In genomic region chr19:10543059-10543419, GRCh38 we compare ENCODE assay signal across 8 cellular contexts. TPM values are rescaled to one million over a fixed set of nuclear protein-coding genes. Genes with fewer than 3 reads are reported as not detected.
DNase-seq lines count a peak whose midpoint lies in the region; ATAC-seq and TF ChIP-seq lines count a peak whose summit lies in the region.

No MANE protein-coding gene starts in this region.

- H3K4me1 ChIP-seq in BLaER1 treated with 17β-estradiol and CSF1 and Interleukin-3, amounts not matched to agents 10 nM and 100 nM: peaks cover 13 to 55% (median 41%) of the 10 kb centered on the region in 10 experiments
- peaks cover 19% of the 10 kb centered on the region for H3K4me1 ChIP-seq in Karpas-422 (ENCODE audit: low read length)

- H2AFZ ChIP-seq in Karpas-422 (ENCODE audit: low read length): no peak overlapping the region

- peaks cover 15% of the 10 kb centered on the region for H3K4me1 Mint-ChIP-seq in chondrocyte (ENCODE audit: low read depth)
- H3K4me1 Mint-ChIP-seq in nephron progenitor cell: peaks cover 5% of the 10 kb centered on the region

- H3K4me3 ChIP-seq in BLaER1 treated with 17β-estradiol and CSF1 and Interleukin-3, amounts not matched to agents 10 nM and 100 nM: peak overlapping the region; percentile 82 to 100 (median 97)
- peak overlapping the region; percentile 83; the same call in 1 of the 2 replicates for H3K4me3 ChIP-seq in Karpas-422 (ENCODE audit: low read length)

- H3K27ac ChIP-seq in BLaER1 treated with 17β-estradiol and CSF1 and Interleukin-3, amounts not matched to agents 10 nM and 100 nM: peak overlapping the region in 6 of 11 experiments; percentile 49 to 99 (median 97); a peak in 8 of 22 replicates
- H3K27ac ChIP-seq in Karpas-422 (ENCODE audit: low read length): no peak overlapping the region

- H3K9ac ChIP-seq in BLaER1 treated with 17β-estradiol and CSF1 and Interleukin-3, amounts not matched to agents 10 nM and 100 nM: peak overlapping the region in 10 of 11 experiments; percentile 95 to 99 (median 99); a peak in 17 of 22 replicates
- H3K9ac ChIP-seq in Karpas-422 (ENCODE audit: low read length): peak overlapping the region; percentile 87; the same call in 1 of the 2 replicates

- DNase-seq in Karpas-422: no peak
- no peak for DNase-seq in chondrocyte (ENCODE audit: low spot score)
- DNase-seq in nephron progenitor cell: no peak
- no peak for DNase-seq in pons (ENCODE audit: low spot score)

- H3K4me2 ChIP-seq in BLaER1 treated with 17β-estradiol and CSF1 and Interleukin-3, amounts not matched to agents 10 nM and 100 nM: peak overlapping the region; percentile 75 to 97 (median 89)
- peak overlapping the region; percentile 67 for H3K4me2 ChIP-seq in Karpas-422 (ENCODE audit: low read depth, low read length, poor library complexity, severe bottlenecking)

- H3K36me3 Mint-ChIP-seq in chondrocyte (ENCODE audit: low read depth) (peaks cover 2% of the 10 kb centered on the region), nephron progenitor cell (ENCODE audit: low read depth) (peaks cover 4% of the 10 kb centered on the region)

- peaks cover 10 to 27% (median 23%) of the 10 kb centered on the region in 11 experiments for H3K36me3 ChIP-seq in BLaER1 treated with 17β-estradiol and CSF1 and Interleukin-3, amounts not matched to agents 10 nM and 100 nM
- 0 out of 2 replicates have a peak, but pooled peaks cover 3% of the 10 kb centered on the region for H3K36me3 ChIP-seq in Karpas-422 (ENCODE audit: insufficient read depth, low read length)

- H3K27me3 Mint-ChIP-seq in chondrocyte (ENCODE audit: low read depth) (no peaks in the 10 kb centered on the region), nephron progenitor cell (ENCODE audit: low read depth, poor library complexity) (peaks cover 17% of the 10 kb centered on the region)

- H3K27ac Mint-ChIP-seq in chondrocyte (ENCODE audit: unreplicated experiment) (no peak overlapping the region), nephron progenitor cell (no peak overlapping the region)

- H3K9me3 ChIP-seq in BLaER1 treated with 17β-estradiol and CSF1 and Interleukin-3, amounts not matched to agents 10 nM and 100 nM (replicated peaks in 1 of 11): no peaks in the 10 kb centered on the region
- no peaks in the 10 kb centered on the region for H3K9me3 ChIP-seq in Karpas-422 (ENCODE audit: low read length)

- H4K20me1 ChIP-seq in BLaER1 treated with 17β-estradiol and CSF1 and Interleukin-3, amounts not matched to agents 10 nM and 100 nM: peaks cover 0 to 33% (median 26%) of the 10 kb centered on the region in 11 experiments; a peak in 16 of 22 replicates
- no peaks in the 10 kb centered on the region for H4K20me1 ChIP-seq in Karpas-422 (ENCODE audit: insufficient read depth, low read depth, low read length)

- H3K9me2 ChIP-seq in Karpas-422 (replicated peaks; ENCODE audit: insufficient read depth, low read length): no peaks in the 10 kb centered on the region

- peaks cover 15% of the 10 kb centered on the region for H3K79me2 ChIP-seq in Karpas-422 (ENCODE audit: low read length)

- TF ChIP-seq CTCF in chondrocyte (IDR thresholded peaks at IDR 0.05): no peak
- TF ChIP-seq CTCF in nephron progenitor cell (IDR thresholded peaks at IDR 0.05): no peak

- H3K9me3 Mint-ChIP-seq in chondrocyte (ENCODE audit: low read depth) (no peaks in the 10 kb centered on the region), nephron progenitor cell (no peaks in the 10 kb centered on the region)

- ATAC-seq in HG03469 (IDR thresholded peaks at IDR 0.05; ENCODE audit: unreplicated experiment) (no peak), HG03025 (IDR thresholded peaks at IDR 0.05; ENCODE audit: low FRiP score, unreplicated experiment) (no peak), HG03108 (IDR thresholded peaks at IDR 0.05; ENCODE audit: unreplicated experiment) (no peak)

- H3K4me3 Mint-ChIP-seq in chondrocyte (ENCODE audit: unreplicated experiment) (peak overlapping the region; percentile 66), nephron progenitor cell (peak overlapping the region; percentile 81)

- no peaks in the 10 kb centered on the region for H3K27me3 ChIP-seq in BLaER1 treated with 17β-estradiol and CSF1 and Interleukin-3, amounts not matched to agents 10 nM and 100 nM
- no peaks in the 10 kb centered on the region for H3K27me3 ChIP-seq in Karpas-422 (ENCODE audit: low read length)

RNA-seq across cellular contexts. Expression of gene ATG4D, which starts 0.7 kb away (rescaled TPM):
- total RNA-seq in Karpas-422 (2014; rRNA removed; shearing (Covaris generic); ENCODE audit: low replicate concordance): 7.0 and 15.2 TPM in 2 replicates
- total RNA-seq in chondrocyte: 14.8 to 23.2 TPM (median 21.7 TPM) in 3 replicates

RNA-seq across cellular contexts. Expression of gene KRI1, which starts 22.8 kb away (rescaled TPM):
- 30.0 and 41.7 TPM in 2 replicates for total RNA-seq in Karpas-422 (2014; rRNA removed; shearing (Covaris generic); ENCODE audit: low replicate concordance)
- total RNA-seq in chondrocyte: 14.2 to 16.1 TPM (median 15.4 TPM) in 3 replicates

RNA-seq across cellular contexts. Expression of gene CDKN2D, which starts 25.7 kb away (rescaled TPM):
- total RNA-seq in Karpas-422 (2014; rRNA removed; shearing (Covaris generic); ENCODE audit: low replicate concordance): 2.3 and 3.7 TPM in 2 replicates
- total RNA-seq in chondrocyte: 8.3 to 12.0 TPM (median 10.4 TPM) in 3 replicates

RNA-seq across cellular contexts. Expression of gene S1PR5, which starts 25.8 kb away (rescaled TPM):
- total RNA-seq in Karpas-422 (2014; rRNA removed; shearing (Covaris generic); ENCODE audit: low replicate concordance): not detected in 2 replicates
- total RNA-seq in chondrocyte: 3.7 to 6.7 TPM (median 6.4 TPM) in 3 replicates

RNA-seq across cellular contexts. Expression of gene KEAP1, which starts 39.9 kb away (rescaled TPM):
- 25.0 and 53.9 TPM in 2 replicates for total RNA-seq in Karpas-422 (2014; rRNA removed; shearing (Covaris generic); ENCODE audit: low replicate concordance)
- 69.3 to 79.9 TPM (median 70.9 TPM) in 3 replicates for total RNA-seq in chondrocyte
